ENCODE assay signal across 8 cellular contexts in genomic region chr11:3037041-3037944, GRCh38. TPM values are rescaled to one million over a fixed set of nuclear protein-coding genes. Genes with fewer than 3 reads are reported as not detected.
DNase-seq lines count a peak whose midpoint lies in the region; ATAC-seq and TF ChIP-seq lines count a peak whose summit lies in the region.

No MANE protein-coding gene starts in this region.

- TF ChIP-seq CTCF in activated B cell treated with CpG ODN at 0.5 μM for 24 hours (IDR thresholded peaks at IDR 0.05) (no peak), dorsolateral prefrontal cortex (IDR thresholded peaks at IDR 0.05 in 54 of 56, conservative IDR thresholded peaks at IDR 0.05 in 2 of 56; ENCODE audit: low read depth in 1 of 56, partially characterized antibody in 56 of 56) (peak; percentile 67 to 95 (median 86)), liver (IDR thresholded peaks at IDR 0.05; ENCODE audit: low read depth, low read length, missing input control) (peak; percentile 57)

- DNase-seq in SKM-1 treated with dmso at 0.1 percent for 144 hours (lab: John Stamatoyannopoulos, UW; ENCODE audit: unreplicated experiment) (peak; percentile 49), SKM-1 (lab: John Stamatoyannopoulos, UW; ENCODE audit: unreplicated experiment) (no peak), NCI-H1930 (lab: John Stamatoyannopoulos, UW) (peak; percentile 9 to 14), activated B cell treated with CpG ODN at 0.5 μM for 24 hours (peak; percentile 40), dorsolateral prefrontal cortex (peak; percentile 58 to 89 (median 86))

- peaks cover 32% of the 10 kb centered on the region for H3K4me1 Mint-ChIP-seq in activated B cell treated with CpG ODN at 0.5 μM for 24 hours
- peaks cover 37% of the 10 kb centered on the region for H3K4me1 Mint-ChIP-seq in stimulated activated memory B cell treated with anti-CD40 and anti-IgM and Interleukin-4, amounts not matched to agents 10 μg/mL and 1 μg/mL and 100 μg/mL, for 72 hours

- H3K4me1 ChIP-seq in liver (ENCODE audit: control insufficient read depth in 4 of 4, insufficient read depth in 4 of 4, low read length in 3 of 4) = peaks cover 7 to 24% (median 15%) of the 10 kb centered on the region in 4 donors

- H3K27me3 ChIP-seq in dorsolateral prefrontal cortex = no peaks in the 10 kb centered on the region
- H3K27me3 ChIP-seq in liver (ENCODE audit: control insufficient read depth in 4 of 4, insufficient read depth in 4 of 4, low read length in 3 of 4) = no peaks in the 10 kb centered on the region

- H3K9ac ChIP-seq in liver (ENCODE audit: low read depth in 1 of 2, low read length in 2 of 2) = no peak overlapping the region

- POLR2A ChIA-PET in activated B cell treated with CpG ODN at 0.5 μM for 24 hours (lab: Charles Lee) = interaction anchor here (1.0 kb wide), 1 partner anchor 54 kb away, joined by 3 read pairs; no protein-coding TSS in a partner anchor

- peak; percentile 88 to 92 for TF ChIP-seq RAD21 in liver (IDR thresholded peaks at IDR 0.05)

- peaks cover 87% of the 10 kb centered on the region for H3K36me3 Mint-ChIP-seq in activated B cell treated with CpG ODN at 0.5 μM for 24 hours (ENCODE audit: low read depth)
- peaks cover 60% of the 10 kb centered on the region for H3K36me3 Mint-ChIP-seq in stimulated activated memory B cell treated with anti-CD40 and anti-IgM and Interleukin-4, amounts not matched to agents 10 μg/mL and 1 μg/mL and 100 μg/mL, for 72 hours

- ATAC-seq in activated B cell treated with CpG ODN at 0.5 μM for 24 hours (ENCODE audit: low read depth) = peak; percentile 48
- ATAC-seq in stimulated activated memory B cell treated with anti-CD40 and anti-IgM and Interleukin-4, amounts not matched to agents 10 μg/mL and 1 μg/mL and 100 μg/mL, for 72 hours = peak; percentile 42
- no peak for ATAC-seq in HG03135 (IDR thresholded peaks at IDR 0.05; ENCODE audit: unreplicated experiment)

- H3K9me3 Mint-ChIP-seq in activated B cell treated with CpG ODN at 0.5 μM for 24 hours = no peaks in the 10 kb centered on the region
- H3K9me3 Mint-ChIP-seq in stimulated activated memory B cell treated with anti-CD40 and anti-IgM and Interleukin-4, amounts not matched to agents 10 μg/mL and 1 μg/mL and 100 μg/mL, for 72 hours = no peaks in the 10 kb centered on the region

- H3K4me3 Mint-ChIP-seq in activated B cell treated with CpG ODN at 0.5 μM for 24 hours = no peak overlapping the region
- H3K4me3 Mint-ChIP-seq in stimulated activated memory B cell treated with anti-CD40 and anti-IgM and Interleukin-4, amounts not matched to agents 10 μg/mL and 1 μg/mL and 100 μg/mL, for 72 hours = no peak overlapping the region

- no peaks in the 10 kb centered on the region for H3K27me3 Mint-ChIP-seq in activated B cell treated with CpG ODN at 0.5 μM for 24 hours
- H3K27me3 Mint-ChIP-seq in stimulated activated memory B cell treated with anti-CD40 and anti-IgM and Interleukin-4, amounts not matched to agents 10 μg/mL and 1 μg/mL and 100 μg/mL, for 72 hours = no peaks in the 10 kb centered on the region

- intact Hi-C loops in activated B cell treated with CpG ODN at 0.5 μM for 24 hours (cut with micrococcal nuclease) (loop anchor here (1.0 to 10.0 kb wide), 2 partner anchors 54 to 378 kb away; no protein-coding TSS in a partner anchor), dorsolateral prefrontal cortex (cut with DNase I) (loop anchor here (1.0 to 5.0 kb wide), 4 partner anchors 54 to 180 kb away; partner anchors contain the start of gene MRGPRG (in 1 of the 2))

- WGBS in liver = 65% methylated on average over 24 of the region's 24 CpGs

- CTCF ChIA-PET in activated B cell treated with CpG ODN at 0.5 μM for 24 hours (lab: Charles Lee) = interaction anchor here (0.8 to 10.2 kb wide), 11 partner anchors 9 to 504 kb away, joined by 3 to 89 read pairs (median 5); no protein-coding TSS in a partner anchor

- peaks cover 7 to 61% (median 37%) of the 10 kb centered on the region in 4 donors for H3K36me3 ChIP-seq in liver (ENCODE audit: control insufficient read depth in 4 of 4, insufficient read depth in 3 of 4, low read depth in 1 of 4, low read length in 3 of 4)

- no peaks in the 10 kb centered on the region for H3K9me3 ChIP-seq in liver (ENCODE audit: control insufficient read depth in 4 of 4, low read length in 3 of 4)

- no peak overlapping the region for H3K4me3 ChIP-seq in dorsolateral prefrontal cortex
- H3K4me3 ChIP-seq in liver (ENCODE audit: low read depth in 1 of 3, low read length in 3 of 3) = no peak overlapping the region

- peak overlapping the region; percentile 70 for H3K27ac Mint-ChIP-seq in activated B cell treated with CpG ODN at 0.5 μM for 24 hours
- peak overlapping the region; percentile 83 for H3K27ac Mint-ChIP-seq in stimulated activated memory B cell treated with anti-CD40 and anti-IgM and Interleukin-4, amounts not matched to agents 10 μg/mL and 1 μg/mL and 100 μg/mL, for 72 hours

- H3K27ac ChIP-seq in dorsolateral prefrontal cortex = peak overlapping the region in 58 of 59 donors; percentile 13 to 89 (median 76)
- no peak overlapping the region for H3K27ac ChIP-seq in liver (ENCODE audit: low read depth in 1 of 2, low read length in 2 of 2)

TF ChIP-seq in liver, 16 proteins besides CTCF, POLR2A, EP300 and RAD21:
- TF ChIP-seq FOXA2 (IDR thresholded peaks at IDR 0.05) = no peak
- no peak for TF ChIP-seq NR2F2 (IDR thresholded peaks at IDR 0.05)
- TF ChIP-seq JUND (IDR thresholded peaks at IDR 0.05) = no peak
- TF ChIP-seq HNF4A (conservative IDR thresholded peaks at IDR 0.05) = no peak
- TF ChIP-seq EGR1 (IDR thresholded peaks at IDR 0.05; ENCODE audit: low read depth in 2 of 2) = no peak
- TF ChIP-seq SP1 (IDR thresholded peaks at IDR 0.05) = no peak
- TF ChIP-seq RXRA (IDR thresholded peaks at IDR 0.05) = no peak
- no peak for TF ChIP-seq REST (IDR thresholded peaks at IDR 0.05)
- TF ChIP-seq HNF4G (IDR thresholded peaks at IDR 0.05) = no peak
- no peak for TF ChIP-seq FOXA1 (IDR thresholded peaks at IDR 0.05)
- TF ChIP-seq YY1 (IDR thresholded peaks at IDR 0.05) = no peak
- no peak for TF ChIP-seq ZBTB33 (IDR thresholded peaks at IDR 0.05)

RNA-seq across cellular contexts. Expression of gene CARS1, which starts 19.9 kb away (rescaled TPM):
- total RNA-seq in activated B cell treated with CpG ODN at 0.5 μM for 24 hours = 95.9 and 110 TPM in 2 replicates
- total RNA-seq in dorsolateral prefrontal cortex = 100 to 1,000 TPM in 1 of 120 experiments, 10 to 100 TPM in 119; 40.9 to 104 (median 59.2) TPM
- 10 to 100 TPM; 15.2 to 40.1 TPM for total RNA-seq in liver
- 10 to 100 TPM; 15.5 to 28.7 TPM for polyA plus RNA-seq in liver

RNA-seq across cellular contexts. Expression of gene NAP1L4, which starts 45.2 kb away (rescaled TPM):
- total RNA-seq in activated B cell treated with CpG ODN at 0.5 μM for 24 hours (112 and 115 TPM in 2 replicates), dorsolateral prefrontal cortex (100 to 1,000 TPM; 135 to 252 (median 182) TPM), liver (100 to 1,000 TPM in 1 of 2 donors, 10 to 100 TPM in 1; 58.8 to 110 TPM)
- 10 to 100 TPM; 33.2 to 34.5 TPM for polyA plus RNA-seq in liver

Comparison
In these comparisons a context has a peak if more than half of its experiments do, and no peak if none do; other contexts are left out.
1. H3K27ac ChIP-seq: peak in dorsolateral prefrontal cortex (58 of 59); none in liver (0 of 2).